In the genomic region with DNA sequence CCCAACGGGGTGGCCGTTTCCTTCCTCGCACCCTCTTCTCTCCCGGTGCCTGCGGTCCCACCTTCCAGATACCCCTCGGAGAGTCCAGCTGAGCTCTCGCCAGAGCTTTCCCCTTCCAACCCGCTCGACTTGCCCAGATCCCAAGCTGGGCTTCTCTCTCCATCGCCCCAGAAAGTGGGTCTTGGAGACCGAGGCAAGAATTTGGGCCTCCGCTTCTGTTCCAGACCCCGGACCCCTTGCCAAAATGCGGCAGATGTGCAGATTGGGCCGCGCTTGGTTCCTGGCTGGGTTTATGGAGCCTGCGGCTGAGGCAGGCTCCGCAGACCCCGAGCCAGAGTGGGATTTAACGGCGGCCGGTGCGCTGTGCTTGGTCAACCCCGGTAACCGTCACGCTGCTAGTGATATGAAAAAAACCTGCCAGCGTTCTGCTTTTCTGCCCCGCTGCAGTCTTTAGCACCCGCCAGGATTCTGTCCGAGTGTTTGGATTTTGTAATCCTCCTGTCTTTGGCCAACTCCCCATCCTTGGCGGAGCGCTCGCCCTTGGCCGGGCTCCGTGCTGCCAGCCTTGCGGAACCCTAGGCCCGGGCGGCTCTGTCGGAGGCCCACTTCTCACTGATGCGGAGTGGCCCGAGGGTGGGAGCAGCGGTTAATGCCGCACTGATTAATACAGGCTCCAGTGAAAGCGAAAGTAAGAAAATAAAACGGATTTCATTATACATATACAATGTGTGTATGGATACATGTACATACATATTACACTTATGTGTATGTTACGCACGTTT, we compare ENCODE assay signal across 8 cellular contexts. TPM values are rescaled to one million over a fixed set of nuclear protein-coding genes. Genes with fewer than 3 reads are reported as not detected.
DNase-seq lines count a peak whose midpoint lies in the region; ATAC-seq, FAIRE-seq and TF ChIP-seq lines count a peak whose summit lies in the region.

No MANE protein-coding gene starts in this region.

- CTCF ChIA-PET in T-cell (lab: Charles Lee) = interaction anchor here in 1 of 2 donors (0.6 to 1.9 kb wide), 5 partner anchors 61 to 254 kb away, joined by 3 to 8 read pairs (median 4); no protein-coding TSS in a partner anchor
- CTCF ChIA-PET in GM12878 (lab: Yijun Ruan, JAX) = interaction anchor here (0.8 to 1.9 kb wide), 7 partner anchors 62 to 975 kb away, joined by 3 to 10 read pairs (median 3); partner anchors contain the start of gene SLFN12L

- peaks cover 43 to 58% (median 50%) of the 10 kb centered on the region in 3 donors for H3K4me1 Mint-ChIP-seq in T-cell

- RAD21 ChIA-PET in GM12878 (lab: Charles Lee; ENCODE audit: unreplicated experiment) = interaction anchor here (0.6 to 3.5 kb wide), 10 partner anchors 30 to 173 kb away, joined by 3 to 19 read pairs (median 5); partner anchors contain the start of gene SLFN13

- no peaks in the 10 kb centered on the region for H3K27me3 Mint-ChIP-seq in T-cell

- TF ChIP-seq CTCF in GM06990 (IDR thresholded peaks at IDR 0.05; ENCODE audit: insufficient read depth, low read length, poor library complexity, severe bottlenecking) (no peak), HL-60 (IDR thresholded peaks at IDR 0.05; ENCODE audit: insufficient read depth, low read length) (no peak), GM12878 (IDR thresholded peaks at IDR 0.05 in 2 of 3, conservative IDR thresholded peaks at IDR 0.05 in 1 of 3; ENCODE audit: control insufficient read depth in 2 of 3, extremely low read depth in 1 of 3, insufficient read depth in 1 of 3, low read depth in 3 of 3, low read length in 3 of 3) (no peak)

- 2% methylated on average over 47 of the region's 47 CpGs for WGBS in GM12878 (ENCODE audit: insufficient coverage, insufficient replicate concordance, low lambda C conversion rate, missing lambda C conversion rate)

- peak overlapping the region; percentile 72 for H2AFZ ChIP-seq in GM12878 (ENCODE audit: control insufficient read depth, low read depth, low read length)

- no peak for TF ChIP-seq EP300 in GM12878 (IDR thresholded peaks at IDR 0.05; ENCODE audit: borderline replicate concordance in 1 of 2, control insufficient read depth in 1 of 2, low read depth in 2 of 2, low read length in 2 of 2)

- H3K4me1 ChIP-seq in GM12878 (ENCODE audit: control insufficient read depth, insufficient read depth, low read length) (peaks cover 3% of the 10 kb centered on the region; the same call in 1 of the 2 replicates), iPS-15b (ENCODE audit: control insufficient read depth, insufficient read depth, low read length) (no peaks in the 10 kb centered on the region)

- H3K9ac ChIP-seq in GM12878 (ENCODE audit: control insufficient read depth, insufficient read depth, low read length) = peak overlapping the region; percentile 21; the same call in 1 of the 2 replicates
- H3K9ac ChIP-seq in iPS-15b (ENCODE audit: low read depth, low read length) = no peak overlapping the region

- TSS peak; percentile 93 for BruUV-seq in GM12878 (replicated peaks; lab: Mats Ljungman, UMichigan)

- no peaks in the 10 kb centered on the region for H3K79me2 ChIP-seq in GM12878 (ENCODE audit: control insufficient read depth, insufficient read depth, low read length)

- SMC1A ChIA-PET in GM12878 (lab: Charles Lee; ENCODE audit: uncharacterized antibody, unreplicated experiment) = interaction anchor here (1.1 to 3.6 kb wide), 8 partner anchors 10 to 164 kb away, joined by 3 to 13 read pairs (median 5); partner anchors contain the start of genes SLFN12 and SLFN13

- H3K27me3 ChIP-seq in GM06990 (replicated peaks; ENCODE audit: control insufficient read depth, insufficient read depth, low read length) (no peaks in the 10 kb centered on the region), HL-60 (ENCODE audit: insufficient read depth, poor library complexity, severe bottlenecking) (no peaks in the 10 kb centered on the region), GM12878 (replicated peaks in 1 of 2; ENCODE audit: control insufficient read depth in 2 of 2, insufficient read depth in 2 of 2, low read length in 1 of 2) (peaks cover 0 to 9% of the 10 kb centered on the region in 2 experiments; a peak in 3 of 4 replicates), iPS-15b (ENCODE audit: control insufficient read depth, insufficient read depth, low read length) (peaks cover 95% of the 10 kb centered on the region)

- no peak for FAIRE-seq in GM12878 (lab: Jason Lieb, UNC)

- H3K4me3 ChIP-seq in GM06990 (replicated peaks; ENCODE audit: low read depth, low read length) (peak overlapping the region; percentile 78), HL-60 (replicated peaks; ENCODE audit: insufficient read depth, low read length) (peak overlapping the region; percentile 77), GM12878 (peak overlapping the region; percentile 70), iPS-15b (ENCODE audit: low read depth, low read length) (peak overlapping the region; percentile 48), skeletal muscle cell (ENCODE audit: low read depth, low read length) (peak overlapping the region; percentile 63)

- intact Hi-C loops in GM12878 (cut with micrococcal nuclease; ENCODE audit: unreplicated experiment) = loop anchor here (1.0 kb wide), 1 partner anchor 74 kb away; the partner anchor contains the start of gene SLFN13

- H3K4me2 ChIP-seq in GM12878 (ENCODE audit: control insufficient read depth, insufficient read depth) = peak overlapping the region; percentile 95

- H3K36me3 ChIP-seq in GM06990 (ENCODE audit: control insufficient read depth, insufficient read depth, low read length) = no peaks in the 10 kb centered on the region
- H3K36me3 ChIP-seq in GM12878 (ENCODE audit: control insufficient read depth in 2 of 2, insufficient read depth in 2 of 2, low read length in 1 of 2) = no peaks in the 10 kb centered on the region
- no peaks in the 10 kb centered on the region for H3K36me3 ChIP-seq in iPS-15b (ENCODE audit: control insufficient read depth, insufficient read depth, low read length)

- peaks cover 4 to 16% (median 11%) of the 10 kb centered on the region in 3 donors for H3K9me3 Mint-ChIP-seq in T-cell

- peak overlapping the region; percentile 96 to 98 for H3K27ac Mint-ChIP-seq in T-cell

- H4K20me1 ChIP-seq in GM12878 (ENCODE audit: control insufficient read depth, insufficient read depth) = no peaks in the 10 kb centered on the region

- in situ Hi-C loops in GM12878 (cut with MboI) = loop anchor here (5.0 kb wide), 1 partner anchor 163 kb away; the partner anchor contains the start of gene SLFN12L

- TF ChIP-seq POLR2A in GM12878 (IDR thresholded peaks at IDR 0.05; ENCODE audit: low read depth, low read length) = no peak

- TF ChIP-seq RAD21 in GM12878 (IDR thresholded peaks at IDR 0.05; ENCODE audit: insufficient read depth, low read depth, low read length) = no peak

- DNase-seq in GM06990 (ENCODE audit: extremely low read depth, insufficient read length) (peak; percentile 66), HL-60 (ENCODE audit: low read depth in 1 of 2, low spot score in 1 of 2) (peak in 1 of 2 experiments; percentile 65), T-cell (peak in 31 of 34 experiments; percentile 3 to 49 (median 27)), GM12878 (ENCODE audit: low read depth, low spot score) (no peak), skeletal muscle cell (ENCODE audit: low read depth) (no peak)

- ATAC-seq in T-cell (replicated peaks in 1 of 4) (peak; percentile 26 to 50 (median 34)), GM12878 (peak; percentile 74), GM21360 (IDR thresholded peaks at IDR 0.05; ENCODE audit: unreplicated experiment) (no peak), GM21423 (IDR thresholded peaks at IDR 0.05; ENCODE audit: unreplicated experiment) (no peak)

- POLR2A ChIA-PET in T-cell (lab: Charles Lee) (interaction anchor here (0.6 to 1.4 kb wide), 10 partner anchors 61 to 389 kb away, joined by 3 to 6 read pairs (median 4); no protein-coding TSS in a partner anchor), GM12878 (lab: Charles Lee) (interaction anchor here (1.0 to 1.5 kb wide), 7 partner anchors 15 to 164 kb away, joined by 4 to 11 read pairs (median 5); partner anchors contain the start of gene SLFN13)

- H3K9me3 ChIP-seq in GM12878 (replicated peaks; ENCODE audit: control insufficient read depth, insufficient read depth, low read length) (peaks cover 1% of the 10 kb centered on the region; the same call in 1 of the 3 replicates), iPS-15b (ENCODE audit: control insufficient read depth, insufficient read depth, low read length) (no peaks in the 10 kb centered on the region)

- peak overlapping the region; percentile 96 for H3K27ac ChIP-seq in HL-60 (replicated peaks)
- no peak overlapping the region; the same call in 1 of the 2 replicates for H3K27ac ChIP-seq in GM12878 (ENCODE audit: control insufficient read depth, insufficient read depth)

- peaks cover 14% of the 10 kb centered on the region for H3K36me3 Mint-ChIP-seq in T-cell

- H3K4me3 Mint-ChIP-seq in T-cell = peak overlapping the region; percentile 93 to 97 (median 95)

RNA-seq across cellular contexts. Expression of gene SLFN11, which starts 0.8 kb away (rescaled TPM):
- total RNA-seq in T-cell (10 to 100 TPM; 22.2 to 43.2 (median 31.0) TPM), GM12878 (2014; rRNA removed) (28.4 and 37.5 TPM in 2 replicates), GM12878 (2014; rRNA removed; fragmentation: Illumina TruSeq; extraction: Trizol) (38.9 and 39.7 TPM in 2 replicates), GM12878 (2021) (30.9 and 33.7 TPM in 2 replicates)
- total RNA-seq in GM12878 (2013; cell fraction: nucleolus; rRNA removed) = 4.4 and 6.0 TPM in 2 replicates
- polyA plus RNA-seq in GM12878 (2011; ENCODE audit: low read depth) = 3.4 TPM
- polyA plus RNA-seq in GM12878 (2011; rRNA removed) (2.1 and 2.5 TPM in 2 replicates), GM12878 (2014; fragmentation: Illumina TruSeq; extraction: Trizol) (34.3 and 43.8 TPM in 2 replicates), GM12878 (2014; fragmentation: Nextera tagmentation; extraction: Ambion mirVana) (1 to 10 TPM; 7.9 to 8.0 TPM), GM12878 (2014; rRNA removed) (26.5 and 30.5 TPM in 2 replicates), GM12878 (2016; fragmentation: Nextera tagmentation; extraction: Ambion mirVana) (10 to 100 TPM; 30.6 to 33.8 TPM)
- polyA plus RNA-seq in GM12878 (2011; cell fraction: cytosol; rRNA removed) = 0.96 and 1.1 TPM in 2 replicates
- 2.6 and 3.2 TPM in 2 replicates for polyA plus RNA-seq in GM12878 (2011; cell fraction: nucleus; rRNA removed)
- polyA plus RNA-seq in GM12878 (2012) = 3.8 and 5.4 TPM in 2 replicates
- 2.2 and 3.1 TPM in 2 replicates for polyA minus RNA-seq in GM12878 (2011; rRNA and poly(A)+ RNA removed)
- 1.0 and 1.6 TPM in 2 replicates for polyA minus RNA-seq in GM12878 (2011; cell fraction: cytosol; rRNA and poly(A)+ RNA removed)
- polyA minus RNA-seq in GM12878 (2011; cell fraction: nucleus; rRNA and poly(A)+ RNA removed) = 1.1 and 1.5 TPM in 2 replicates

RNA-seq across cellular contexts. Expression of gene SLFN12, which starts 58.1 kb away (rescaled TPM):
- total RNA-seq in T-cell (1 to 10 TPM; 4.9 to 8.1 (median 7.1) TPM), GM12878 (2014; rRNA removed) (15.0 and 16.9 TPM in 2 replicates), GM12878 (2014; rRNA removed; fragmentation: Illumina TruSeq; extraction: Trizol) (16.4 and 18.2 TPM in 2 replicates), GM12878 (2021) (11.6 and 12.8 TPM in 2 replicates)
- total RNA-seq in GM12878 (2013; cell fraction: nucleolus; rRNA removed) = 18.6 and 20.7 TPM in 2 replicates
- polyA plus RNA-seq in GM12878 (2011; ENCODE audit: low read depth) = 6.8 TPM
- polyA plus RNA-seq in GM12878 (2011; rRNA removed) (12.7 and 18.2 TPM in 2 replicates), GM12878 (2014; fragmentation: Illumina TruSeq; extraction: Trizol) (18.5 and 24.8 TPM in 2 replicates), GM12878 (2014; fragmentation: Nextera tagmentation; extraction: Ambion mirVana) (10 to 100 TPM; 11.2 to 14.8 TPM), GM12878 (2014; rRNA removed) (7.9 and 14.2 TPM in 2 replicates), GM12878 (2016; fragmentation: Nextera tagmentation; extraction: Ambion mirVana) (10 to 100 TPM in 1 of 2 experiments, 1 to 10 TPM in 1; 8.7 to 10.2 TPM)
- polyA plus RNA-seq in GM12878 (2011; cell fraction: cytosol; rRNA removed) = 4.9 and 5.3 TPM in 2 replicates
- 20.2 and 24.1 TPM in 2 replicates for polyA plus RNA-seq in GM12878 (2011; cell fraction: nucleus; rRNA removed)
- 8.4 and 9.7 TPM in 2 replicates for polyA plus RNA-seq in GM12878 (2012)
- 8.2 and 8.7 TPM in 2 replicates for polyA minus RNA-seq in GM12878 (2011; rRNA and poly(A)+ RNA removed)
- polyA minus RNA-seq in GM12878 (2011; cell fraction: cytosol; rRNA and poly(A)+ RNA removed) = 1.6 and 3.4 TPM in 2 replicates
- polyA minus RNA-seq in GM12878 (2011; cell fraction: nucleus; rRNA and poly(A)+ RNA removed) = 10.6 and 14.3 TPM in 2 replicates

Comparison
In these comparisons a context has a peak if more than half of its experiments do, and no peak if none do; other contexts are left out.
1. DNase-seq: peak in GM06990 (single experiment) and T-cell (31 of 34); none in GM12878 (single experiment) and skeletal muscle cell (single experiment).
2. ATAC-seq: peak in T-cell (4 of 4) and GM12878 (single experiment); none in GM21360 (single experiment) and GM21423 (single experiment).
3. Peak in every context shown above with its lines, with median percentiles within 50 percentile points of each other: H3K4me3 ChIP-seq.